In genomic region chr17:80780381-80781187, GRCh38 we compare ENCODE assay signal across 9 cellular contexts.
A peak's percentile ranks its signal among the peaks of the same experiment; 100 is the strongest.
DNase-seq lines count a peak whose midpoint lies in the region; ATAC-seq and FAIRE-seq lines count a peak whose summit lies in the region.
"Had no signal": no experiment of that assay in that cellular context is flagged by ENCODE, and none has a peak within 500 bp of the region (broad histone marks: within the 10 kb centered on the region; RNA-seq: fewer than 3 reads in every experiment).

No MANE protein-coding gene starts in this region.

- no peaks in the 10 kb centered on the region for H3K9me3 Mint-ChIP-seq in activated naive CD8-positive, alpha-beta T cell treated with anti-CD3 and anti-CD28 coated beads, Interleukin-2, amount 50 U/mL, for 24 hours

- ATAC-seq in GM19035 (IDR thresholded peaks at IDR 0.05; ENCODE audit: unreplicated experiment) (peak; percentile 85), HG03354 (IDR thresholded peaks at IDR 0.05; ENCODE audit: poor library complexity, severe bottlenecking, unreplicated experiment) (peak; percentile 84)
- ATAC-seq in activated naive CD8-positive, alpha-beta T cell treated with anti-CD3 and anti-CD28 coated beads, Interleukin-2, amount 50 U/mL, for 24 hours, result peak; percentile 82

- peak overlapping the region; percentile 92 for H3K27ac Mint-ChIP-seq in activated naive CD8-positive, alpha-beta T cell treated with anti-CD3 and anti-CD28 coated beads, Interleukin-2, amount 50 U/mL, for 24 hours

- H3K27me3 ChIP-seq in small intestine (ENCODE audit: control insufficient read depth in 2 of 2, insufficient read depth in 2 of 2, low read length in 2 of 2) (no peaks in the 10 kb centered on the region), H7 (ENCODE audit: control insufficient read depth, insufficient read depth, low read length) (no peaks in the 10 kb centered on the region)

- WGBS in small intestine, 3 donors, result 45 to 55% (median 53%) methylated on average over 19 of the region's 19 CpGs

- FAIRE-seq in small intestine (lab: Jason Lieb, UNC), result no peak
- FAIRE-seq: endothelial cell of umbilical vein had no signal

- peaks cover 36% of the 10 kb centered on the region for H3K36me3 Mint-ChIP-seq in activated naive CD8-positive, alpha-beta T cell treated with anti-CD3 and anti-CD28 coated beads, Interleukin-2, amount 50 U/mL, for 24 hours (ENCODE audit: low read depth)

- peak; percentile 61 for DNase-seq in activated naive CD8-positive, alpha-beta T cell treated with anti-CD3 and anti-CD28 coated beads, Interleukin-2, amount 50 U/mL, for 24 hours
- DNase-seq in small intestine (no peak), H7 (no peak), AG20443 (ENCODE audit: low spot score) (no peak), dermis blood vessel endothelial cell (no peak), SHP77 treated with DMSO at 0.1 percent for 48 hours (lab: John Stamatoyannopoulos, UW) (no peak)

- peak overlapping the region; percentile 72 for H3K4me3 Mint-ChIP-seq in activated naive CD8-positive, alpha-beta T cell treated with anti-CD3 and anti-CD28 coated beads, Interleukin-2, amount 50 U/mL, for 24 hours

- peaks cover 86% of the 10 kb centered on the region for H3K4me1 Mint-ChIP-seq in activated naive CD8-positive, alpha-beta T cell treated with anti-CD3 and anti-CD28 coated beads, Interleukin-2, amount 50 U/mL, for 24 hours

- no peak overlapping the region for H3K4me3 ChIP-seq in small intestine (ENCODE audit: low read depth in 1 of 2, low read length in 2 of 2)
- H3K4me3 ChIP-seq in H7 (ENCODE audit: insufficient read depth, low read depth, low read length), result no peak overlapping the region

- H3K27ac ChIP-seq in small intestine (ENCODE audit: low read depth in 1 of 2, low read length in 1 of 2), result peak overlapping the region; percentile 14 to 80

- H3K9me3 ChIP-seq in small intestine (ENCODE audit: control insufficient read depth, low read depth), result no peaks in the 10 kb centered on the region

- no peaks in the 10 kb centered on the region for H3K27me3 Mint-ChIP-seq in activated naive CD8-positive, alpha-beta T cell treated with anti-CD3 and anti-CD28 coated beads, Interleukin-2, amount 50 U/mL, for 24 hours

- H3K4me1 ChIP-seq in small intestine (ENCODE audit: control insufficient read depth in 2 of 2, insufficient read depth in 1 of 2, low read depth in 1 of 2, low read length in 1 of 2), result peaks cover 2 to 3% of the 10 kb centered on the region in 2 donors

- H3K36me3 ChIP-seq in small intestine (ENCODE audit: control insufficient read depth in 2 of 2, insufficient read depth in 2 of 2, low read length in 2 of 2) (no peaks in the 10 kb centered on the region), H7 (replicated peaks; ENCODE audit: control insufficient read depth, insufficient read depth, low read length) (no peaks in the 10 kb centered on the region)
